Comparison of ENCODE assay signal across 4 cellular contexts in genomic region chr20:46961968-46962367, GRCh38.
DNase-seq lines count a peak whose midpoint lies in the region; ATAC-seq, FAIRE-seq and TF ChIP-seq lines count a peak whose summit lies in the region.
"Not testable (repeated sequence)": the region's sequence is repeated elsewhere in the genome, so short reads cannot be mapped to it uniquely, and the experiment has no call there.

No MANE protein-coding gene starts in this region.

- TF ChIP-seq CTCF in HEK293 (tag by site-specific recombination; IDR thresholded peaks at IDR 0.05); K562 (IDR thresholded peaks at IDR 0.05 in 2 of 3, conservative IDR thresholded peaks at IDR 0.05 in 1 of 3; ENCODE audit: insufficient read depth in 2 of 3, low read depth in 1 of 3, low read length in 3 of 3); HepG2 (CRISPR knock-in tag; IDR thresholded peaks at IDR 0.05); thyroid gland (IDR thresholded peaks at IDR 0.05): not testable (repeated sequence)

- not testable (repeated sequence) for TF ChIP-seq POLR2A in K562 (conservative IDR thresholded peaks at IDR 0.05); HepG2 (IDR thresholded peaks at IDR 0.05; ENCODE audit: insufficient read depth in 1 of 2, low read depth in 2 of 2, low read length in 2 of 2); thyroid gland (IDR thresholded peaks at IDR 0.05)

- not testable (repeated sequence) for H2AFZ ChIP-seq in K562 (ENCODE audit: low read depth, low read length); HepG2 (ENCODE audit: low read length)

- H3K9me1 ChIP-seq in K562 (ENCODE audit: control insufficient read depth, insufficient read depth, low read length) = not testable (repeated sequence)

- BruUV-seq in K562 (replicated peaks; lab: Mats Ljungman, UMichigan); HepG2 (replicated peaks; lab: Mats Ljungman, UMichigan): not testable (repeated sequence)

- H3K27me3 ChIP-seq in K562 (ENCODE audit: control insufficient read depth in 2 of 2, insufficient read depth in 2 of 2, low read length in 2 of 2) (peaks cover 20 to 54% of the 10 kb centered on the region in 2 experiments), HepG2 (ENCODE audit: control insufficient read depth in 1 of 2, insufficient read depth in 2 of 2, low read length in 2 of 2) (peaks cover 1 to 27% of the 10 kb centered on the region in 2 experiments; a peak in 3 of 5 replicates)
- H3K27me3 ChIP-seq in thyroid gland = not testable (repeated sequence)

- not testable (repeated sequence) for H4K20me1 ChIP-seq in K562 (replicated peaks; ENCODE audit: control insufficient read depth, insufficient read depth, low read length); HepG2 (ENCODE audit: insufficient read depth, low read length)

- H3K9ac ChIP-seq in K562 (ENCODE audit: insufficient read depth in 1 of 2, low read depth in 2 of 2, low read length in 2 of 2); HepG2 (ENCODE audit: insufficient read depth, low read depth, low read length): not testable (repeated sequence)

- not testable (repeated sequence) for ATAC-seq in K562, HepG2

- H3K9me3 ChIP-seq in HEK293 (ENCODE audit: control insufficient read depth, insufficient read depth, low read depth, low read length); K562 (replicated peaks; ENCODE audit: control insufficient read depth, insufficient read depth, low read depth, low read length); HepG2 (ENCODE audit: low read length); thyroid gland: not testable (repeated sequence)

- CTCF ChIA-PET in HEK293 (lab: Yijun Ruan, JAX); K562 (lab: Yijun Ruan, JAX; ENCODE audit: low intra/inter-chr PET ratio); HepG2 (lab: Yijun Ruan, JAX; ENCODE audit: low intra/inter-chr PET ratio, low total read pairs): not testable (repeated sequence)

- TF ChIP-seq RAD21 in K562 (CRISPR knock-in tag; conservative IDR thresholded peaks at IDR 0.05 in 1 of 2, IDR thresholded peaks at IDR 0.05 in 1 of 2); HepG2 (CRISPR knock-in tag; IDR thresholded peaks at IDR 0.05): not testable (repeated sequence)

- WGBS in K562 (ENCODE audit: insufficient coverage, low coverage, missing lambda C conversion rate) = 0% methylated on average over 4 of the region's 4 CpGs
- 34% methylated on average over 4 of the region's 4 CpGs for WGBS in HepG2 (ENCODE audit: low lambda C conversion rate)
- WGBS in thyroid gland, 2 donors = 94 to 96% methylated on average over 4 of the region's 4 CpGs

- POLR2A ChIA-PET in HEK293 (lab: Yijun Ruan, JAX); HepG2 (lab: Yijun Ruan, JAX): not testable (repeated sequence)
- POLR2A ChIA-PET in K562 (lab: Yijun Ruan, JAX) = interaction anchor here (0.5 kb wide), 1 partner anchor 326 kb away, joined by 3 read pairs; no protein-coding TSS in a partner anchor

- intact Hi-C loops in K562 (cut with micrococcal nuclease); HepG2 (cut with micrococcal nuclease; ENCODE audit: unreplicated experiment); thyroid gland (cut with DNase I): not testable (repeated sequence)

- H3K36me3 ChIP-seq in HEK293 (ENCODE audit: control insufficient read depth in 2 of 2, insufficient read depth in 1 of 2, low read length in 2 of 2); K562 (ENCODE audit: control insufficient read depth, insufficient read depth, low read length); HepG2 (replicated peaks in 1 of 2; ENCODE audit: control insufficient read depth in 1 of 2, insufficient read depth in 2 of 2, low read length in 2 of 2); thyroid gland: not testable (repeated sequence)

- H3K4me3 ChIP-seq in HEK293 (ENCODE audit: low read depth, low read length); K562; HepG2 (replicated peaks in 1 of 3; ENCODE audit: insufficient read depth in 1 of 3, low read depth in 2 of 3, low read length in 3 of 3); thyroid gland (replicated peaks in 1 of 3): not testable (repeated sequence)

- FAIRE-seq in K562 (lab: Jason Lieb, UNC); HepG2 (lab: Jason Lieb, UNC): not testable (repeated sequence)

- in situ Hi-C loops in K562 (cut with MboI); HepG2 (cut with HindIII; ENCODE audit: extremely low pct_ligation_motif_present, low pct_unique_long_range_greater_than_20kb): not testable (repeated sequence)

- not testable (repeated sequence) for H3K79me2 ChIP-seq in K562 (ENCODE audit: control insufficient read depth, insufficient read depth, low read length); HepG2 (ENCODE audit: insufficient read depth, low read length)

- not testable (repeated sequence) for H3K4me2 ChIP-seq in K562 (ENCODE audit: insufficient read depth, low read length); HepG2 (ENCODE audit: low read depth, low read length)

- not testable (repeated sequence) for H3K4me1 ChIP-seq in HEK293 (ENCODE audit: control insufficient read depth, insufficient read depth, low read length); K562 (replicated peaks in 1 of 2; ENCODE audit: control insufficient read depth in 2 of 2, insufficient read depth in 2 of 2, low read length in 2 of 2)
- H3K4me1 ChIP-seq in HepG2 (ENCODE audit: insufficient read depth, low read length) = peaks cover 13% of the 10 kb centered on the region
- H3K4me1 ChIP-seq in thyroid gland = peaks cover 67 to 74% of the 10 kb centered on the region in 2 donors

- H3K27ac ChIP-seq in HEK293 (ENCODE audit: extremely low read depth, low read depth, low read length); K562 (ENCODE audit: extremely low read depth, low read depth, low read length); HepG2 (ENCODE audit: extremely low read length, insufficient read depth, low read length): not testable (repeated sequence)
- H3K27ac ChIP-seq in thyroid gland = peak overlapping the region; percentile 83 to 98 (median 91)

- not testable (repeated sequence) for TF ChIP-seq EP300 in K562 (IDR thresholded peaks at IDR 0.05; ENCODE audit: low read length); HepG2 (IDR thresholded peaks at IDR 0.05; ENCODE audit: low read depth in 2 of 2, low read length in 2 of 2); HepG2 (CRISPR knock-in tag; IDR thresholded peaks at IDR 0.05; ENCODE audit: borderline replicate concordance)

- not testable (repeated sequence) for DNase-seq in K562 (ENCODE audit: extremely low read depth in 1 of 4, low spot score in 3 of 4); HepG2 (ENCODE audit: low spot score); thyroid gland

TF ChIP-seq in HEK293, 187 proteins besides CTCF, POLR2A, EP300 and RAD21:
- TF ChIP-seq ZNF121 (tag by site-specific recombination; IDR thresholded peaks at IDR 0.05) = peak; percentile 77

TF ChIP-seq in K562, 482 proteins besides CTCF, POLR2A, EP300 and RAD21:
- TF ChIP-seq ZNF121 (CRISPR knock-in tag; conservative IDR thresholded peaks at IDR 0.05) = peak; percentile 79

TF ChIP-seq in HepG2, 621 proteins besides CTCF, POLR2A, EP300 and RAD21:
- peak; percentile 70 for TF ChIP-seq ZNF121 (CRISPR knock-in tag; IDR thresholded peaks at IDR 0.05)
